In genomic region chr5:168047669-168048111, GRCh38 we compare ENCODE assay signal across 10 cellular contexts.
DNase-seq lines count a peak whose midpoint lies in the region; ATAC-seq, FAIRE-seq and TF ChIP-seq lines count a peak whose summit lies in the region.
"Had no signal": no experiment of that assay in that cellular context is flagged by ENCODE, and none has a peak within 500 bp of the region (broad histone marks: within the 10 kb centered on the region; RNA-seq: fewer than 3 reads in every experiment).

No MANE protein-coding gene starts in this region.

- H2BK12ac ChIP-seq in H1 (ENCODE audit: low read depth, low read length): no peak overlapping the region

- intact Hi-C loops in posterior cingulate gyrus (cut with DNase I): loop anchor here (1.0 kb wide), 1 partner anchor 324 kb away; no protein-coding TSS in a partner anchor

- H2BK15ac ChIP-seq in H1 (ENCODE audit: low read length): 0 out of 2 replicates have a peak overlapping the region, but pooled peaks have one; percentile 25

- 11% methylated on average over 1 of the region's 1 CpG for WGBS in HUES64
- WGBS in H1 (ENCODE audit: extremely low coverage in 1 of 2, insufficient coverage in 1 of 2, insufficient read length in 1 of 2, insufficient replicate concordance in 2 of 2, low coverage in 1 of 2, low lambda C conversion rate in 2 of 2, missing lambda C conversion rate in 1 of 2), 2 experiments: 46% methylated on average over 1 of the region's 1 CpG; no CpG with 5 or more reads in 1 of the 2 experiments

- TF ChIP-seq EP300 in H1 (IDR thresholded peaks at IDR 0.05; ENCODE audit: borderline replicate concordance in 1 of 2, low read depth in 2 of 2, low read length in 2 of 2): no peak

- H3K36me3 Mint-ChIP-seq in T-cell (no peaks in the 10 kb centered on the region), T-helper 17 cell (ENCODE audit: low read depth) (no peaks in the 10 kb centered on the region)
- H3K36me3 Mint-ChIP-seq: mesothelial cell of epicardium had no signal

- H3K27me3 Mint-ChIP-seq in T-cell: peaks cover 0 to 7% of the 10 kb centered on the region in 2 donors
- H3K27me3 Mint-ChIP-seq in T-helper 17 cell: peaks cover 28% of the 10 kb centered on the region

- H3K4me3 ChIP-seq in HUES64 (ENCODE audit: low read length) (no peak overlapping the region), H1 (ENCODE audit: extremely low read depth in 1 of 4, insufficient read depth in 2 of 4, low read depth in 3 of 4, low read length in 4 of 4) (no peak overlapping the region)
- H3K4me3 ChIP-seq: spleen had no signal

- H3K4me2 ChIP-seq in H1 (ENCODE audit: insufficient read depth in 1 of 2, low read depth in 2 of 2, low read length in 2 of 2): peak overlapping the region; percentile 23 to 43; a peak in 3 of 4 replicates

- H3K27ac Mint-ChIP-seq in T-cell (no peak overlapping the region), T-helper 17 cell (no peak overlapping the region)
- H3K27ac Mint-ChIP-seq: mesothelial cell of epicardium had no signal

- TF ChIP-seq RAD21 in H1 (IDR thresholded peaks at IDR 0.05 in 1 of 2, conservative IDR thresholded peaks at IDR 0.05 in 1 of 2; ENCODE audit: low read depth in 2 of 2, low read length in 2 of 2): no peak

- H3K4me1 Mint-ChIP-seq in T-cell (no peaks in the 10 kb centered on the region), T-helper 17 cell (no peaks in the 10 kb centered on the region)

- peak overlapping the region; percentile 7; the same call in 1 of the 2 replicates for H3K27ac ChIP-seq in HUES64 (ENCODE audit: low read depth, low read length)
- no peak overlapping the region; the same call in 1 of the 2 replicates for H3K27ac ChIP-seq in H1 (ENCODE audit: low read depth, low read length)
- H3K27ac ChIP-seq: spleen had no signal

- no peak overlapping the region for H3K18ac ChIP-seq in H1 (ENCODE audit: extremely low read depth, low read length)

- peak overlapping the region; percentile 30 for H4K91ac ChIP-seq in H1 (replicated peaks; ENCODE audit: insufficient read length, low read length)

- no peaks in the 10 kb centered on the region for H3K9me3 Mint-ChIP-seq in T-cell
- H3K9me3 Mint-ChIP-seq: mesothelial cell of epicardium had no signal

- no peaks in the 10 kb centered on the region for H3K27me3 ChIP-seq in HUES64 (ENCODE audit: insufficient read depth, low read length)
- H3K27me3 ChIP-seq in H1 (replicated peaks in 1 of 4; ENCODE audit: control insufficient read depth in 3 of 4, extremely low read depth in 1 of 4, insufficient read depth in 3 of 4, low read length in 3 of 4): no peaks in the 10 kb centered on the region

- no peak overlapping the region for H2AK5ac ChIP-seq in H1 (ENCODE audit: low read depth, low read length)

- H3K4me3 Mint-ChIP-seq in T-cell (no peak overlapping the region), T-helper 17 cell (no peak overlapping the region)
- H3K4me3 Mint-ChIP-seq: mesothelial cell of epicardium had no signal

- CTCF ChIA-PET in H1 (lab: Charles Lee; ENCODE audit: partially characterized antibody) (interaction anchor here (0.5 to 2.4 kb wide), 67 partner anchors 8 to 997 kb away, joined by 3 to 23 read pairs (median 4); no protein-coding TSS in a partner anchor), T-cell (lab: Charles Lee) (no interaction called here)

- no peak overlapping the region for H2BK20ac ChIP-seq in H1 (ENCODE audit: low read length)

- no peaks in the 10 kb centered on the region for H3K23me2 ChIP-seq in H1 (ENCODE audit: low read depth, low read length)

- no peak for FAIRE-seq in H1 (lab: Jason Lieb, UNC)

- no peak overlapping the region for H4K5ac ChIP-seq in H1 (ENCODE audit: insufficient read length, low read depth, low read length)

- DNase-seq in H1 (ENCODE audit: low read depth in 1 of 2, low spot score in 2 of 2) (no peak), posterior cingulate gyrus (peak in 6 of 10 donors; percentile 5 to 84 (median 27)), T-cell (no peak), T-helper 17 cell (no peak)
- DNase-seq in stimulated activated CD4-positive, alpha-beta T cell treated with anti-CD3 and anti-CD28 coated beads, Interleukin-12 subunit alpha, Interleukin-12 subunit beta, amount 100 ng/mL, for 4 hours: no peak
- DNase-seq in activated naive CD4-positive, alpha-beta T cell (lab: John Stamatoyannopoulos, UW): no peak
- DNase-seq: spleen had no signal

- H2BK120ac ChIP-seq in H1 (replicated peaks; ENCODE audit: low read depth, low read length): no peak overlapping the region

- H3K9me3 ChIP-seq in HUES64 (ENCODE audit: insufficient read depth, low read depth, low read length) (no peaks in the 10 kb centered on the region), H1 (ENCODE audit: insufficient read depth in 2 of 2, low read depth in 1 of 2, low read length in 1 of 2) (no peaks in the 10 kb centered on the region), T-helper 17 cell (ENCODE audit: control insufficient read depth, low read length, poor library complexity, severe bottlenecking) (no peaks in the 10 kb centered on the region)
- H3K9me3 ChIP-seq: spleen had no signal

- no peak for TF ChIP-seq POLR2A in H1 (IDR thresholded peaks at IDR 0.05; ENCODE audit: control extremely low read depth in 1 of 2, low read depth in 2 of 2, low read length in 2 of 2)

- H2AFZ ChIP-seq in H1 (ENCODE audit: low read length): no peak overlapping the region

- no peaks in the 10 kb centered on the region for H3K79me1 ChIP-seq in H1 (ENCODE audit: low read depth, low read length)

- H3K4ac ChIP-seq in H1 (replicated peaks; ENCODE audit: insufficient read length, low read depth, low read length): peak overlapping the region; percentile 33

- H3K9ac ChIP-seq in HUES64 (ENCODE audit: low read depth, low read length) (no peak overlapping the region), H1 (replicated peaks in 1 of 4; ENCODE audit: extremely low read depth in 1 of 4, low read depth in 3 of 4, low read length in 3 of 4) (no peak overlapping the region)

- no peaks in the 10 kb centered on the region for H4K20me1 ChIP-seq in H1 (replicated peaks in 1 of 2; ENCODE audit: control insufficient read depth in 1 of 2, insufficient read depth in 2 of 2, low read length in 2 of 2)

- no peak overlapping the region for H3K56ac ChIP-seq in H1 (replicated peaks; ENCODE audit: insufficient read length, low read depth, low read length)

- H3K14ac ChIP-seq in H1 (ENCODE audit: insufficient read length): no peak overlapping the region

- H3K4me1 ChIP-seq in HUES64 (ENCODE audit: insufficient read depth, low read length) (peaks cover 25% of the 10 kb centered on the region), H1 (replicated peaks in 1 of 4; ENCODE audit: control insufficient read depth in 3 of 4, insufficient read depth in 4 of 4, low read length in 3 of 4) (peaks cover 4 to 10% (median 9%) of the 10 kb centered on the region in 4 experiments)
- H3K4me1 ChIP-seq: spleen had no signal

- no peaks in the 10 kb centered on the region for H3K79me2 ChIP-seq in H1 (ENCODE audit: control insufficient read depth in 1 of 2, insufficient read depth in 2 of 2, low read length in 2 of 2)

- POLR2A ChIA-PET in H1 (lab: Charles Lee; ENCODE audit: partially characterized antibody) (interaction anchor here (0.6 kb wide), 2 partner anchors 283 to 285 kb away, joined by 3 read pairs; no protein-coding TSS in a partner anchor), T-cell (lab: Charles Lee) (no interaction called here)

- H2BK5ac ChIP-seq in H1 (ENCODE audit: low read depth, low read length): no peak overlapping the region

- peak; percentile 25 for ATAC-seq in GM19463 (IDR thresholded peaks at IDR 0.05; ENCODE audit: unreplicated experiment)
- ATAC-seq in T-cell (replicated peaks in 1 of 4): no peak
- no peak for ATAC-seq in T-helper 17 cell

- no peak for TF ChIP-seq CTCF in H1 (IDR thresholded peaks at IDR 0.05; ENCODE audit: control extremely low read depth in 1 of 3, insufficient read depth in 1 of 3, low read depth in 1 of 3, low read length in 3 of 3)

- H4K8ac ChIP-seq in H1 (ENCODE audit: extremely low read depth, insufficient read depth, low read length): no peak overlapping the region

- H3K23ac ChIP-seq in H1 (ENCODE audit: insufficient read length): no peak overlapping the region

- H3K36me3 ChIP-seq in HUES64 (ENCODE audit: insufficient read depth, low read length): no peaks in the 10 kb centered on the region
- no peaks in the 10 kb centered on the region for H3K36me3 ChIP-seq in H1 (ENCODE audit: control insufficient read depth in 2 of 4, insufficient read depth in 4 of 4, low read length in 3 of 4)
- H3K36me3 ChIP-seq: spleen had no signal

TF ChIP-seq in H1, 55 proteins besides CTCF, POLR2A, EP300 and RAD21:
- TF ChIP-seq SP4 (IDR thresholded peaks at IDR 0.05; ENCODE audit: low read length): no peak
- 0 out of 2 replicates have a peak, but pooled peaks have one; percentile 13 for TF ChIP-seq ATF2 (IDR thresholded peaks at IDR 0.05; ENCODE audit: low read length)

Comparison
In these comparisons a context has a peak if more than half of its experiments do, and no peak if none do; other contexts are left out.
1. DNase-seq: peak in posterior cingulate gyrus (6 of 10); none in H1 (0 of 2), stimulated activated CD4-positive, alpha-beta T cell treated with anti-CD3 and anti-CD28 coated beads, Interleukin-12 subunit alpha, Interleukin-12 subunit beta, amount 100 ng/mL, for 4 hours (single experiment), T-cell (0 of 34), T-helper 17 cell (0 of 3) and activated naive CD4-positive, alpha-beta T cell (0 of 4).